10 cellular contexts compared by ENCODE assay signal in the genomic region with DNA sequence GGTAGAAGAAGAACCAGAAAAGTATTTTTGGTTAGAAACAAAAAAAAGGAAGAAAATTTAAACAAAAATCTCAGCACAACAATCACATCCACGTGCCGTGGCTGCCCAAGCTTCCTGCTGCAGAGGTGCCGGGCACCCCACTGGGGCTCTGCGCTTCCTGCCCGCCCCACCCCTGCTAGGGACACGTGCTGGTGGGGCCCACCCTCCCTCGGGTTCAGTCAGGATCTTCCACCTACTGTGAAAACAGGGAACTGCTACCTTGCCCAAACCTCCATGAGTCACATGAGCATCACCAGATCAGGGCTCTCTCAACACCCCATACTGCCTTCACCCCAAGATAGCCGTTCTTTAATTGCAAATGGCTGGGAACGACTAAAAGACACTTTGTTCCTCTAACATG. TPM values are rescaled to one million over a fixed set of nuclear protein-coding genes. Genes with fewer than 3 reads are reported as not detected.
DNase-seq lines count a peak whose midpoint lies in the region; ATAC-seq, FAIRE-seq and TF ChIP-seq lines count a peak whose summit lies in the region.
"Had no signal": no experiment of that assay in that cellular context is flagged by ENCODE, and none has a peak within 500 bp of the region (broad histone marks: within the 10 kb centered on the region; RNA-seq: fewer than 3 reads in every experiment).

No MANE protein-coding gene starts in this region.

- TF ChIP-seq CTCF in GM12873 (IDR thresholded peaks at IDR 0.05; ENCODE audit: insufficient read depth, low read depth, low read length, missing control alignments) (peak; percentile 25), K562 (IDR thresholded peaks at IDR 0.05 in 2 of 3, conservative IDR thresholded peaks at IDR 0.05 in 1 of 3; ENCODE audit: insufficient read depth in 2 of 3, low read depth in 1 of 3, low read length in 3 of 3) (0 out of 6 replicates have a peak, but pooled peaks of 1 of the 3 experiments have one; percentile 9), neural progenitor cell (IDR thresholded peaks at IDR 0.05) (no peak), BE2C (IDR thresholded peaks at IDR 0.05; ENCODE audit: low read depth, low read length) (no peak), omental fat pad (IDR thresholded peaks at IDR 0.05) (no peak)

- DNase-seq in T-helper 22 cell (ENCODE audit: low read depth) (peak; percentile 79), K562 (ENCODE audit: extremely low read depth in 1 of 4, low spot score in 3 of 4) (peak in 2 of 4 experiments; percentile 23 to 33), neural progenitor cell (ENCODE audit: low spot score) (no peak), BE2C (no peak), omental fat pad (ENCODE audit: low spot score) (no peak)
- DNase-seq in stimulated activated CD4-positive, alpha-beta T cell treated with anti-CD3 and anti-CD28 coated beads, TNF-alpha, amount 100 ng/mL, for 48 hours (ENCODE audit: low read depth in 3 of 3): peak in 2 of 3 donors; percentile 38 to 58
- DNase-seq: NCI-H524 treated with DMSO at 0.1 percent for 48 hours had no signal

- H3F3A ChIP-seq in neural progenitor cell (ENCODE audit: low read depth): no peaks in the 10 kb centered on the region

- CTCF ChIA-PET in K562 (lab: Yijun Ruan, JAX; ENCODE audit: low intra/inter-chr PET ratio): no interaction called here

- no peak overlapping the region for H3K4me3 Mint-ChIP-seq in neural progenitor cell

- in situ Hi-C loops in K562 (cut with MboI): no loop called here

- H3K9me3 Mint-ChIP-seq in neural progenitor cell: no peaks in the 10 kb centered on the region

- H3K4me1 ChIP-seq in K562 (replicated peaks in 1 of 2; ENCODE audit: control insufficient read depth in 2 of 2, insufficient read depth in 2 of 2, low read length in 2 of 2) (no peaks in the 10 kb centered on the region; a peak in 1 of 5 replicates), neural progenitor cell (no peaks in the 10 kb centered on the region), BE2C (no peaks in the 10 kb centered on the region)

- no peak for TF ChIP-seq RAD21 in K562 (CRISPR knock-in tag; conservative IDR thresholded peaks at IDR 0.05 in 1 of 2, IDR thresholded peaks at IDR 0.05 in 1 of 2)

- BruUV-seq in K562 (replicated peaks; lab: Mats Ljungman, UMichigan): no TSS peak

- H3K9ac ChIP-seq in K562 (ENCODE audit: insufficient read depth in 1 of 2, low read depth in 2 of 2, low read length in 2 of 2) (no peak overlapping the region), neural progenitor cell (no peak overlapping the region)

- TF ChIP-seq POLR2A in K562 (conservative IDR thresholded peaks at IDR 0.05): no peak

- TF ChIP-seq EP300 in K562 (IDR thresholded peaks at IDR 0.05; ENCODE audit: low read length): no peak

- WGBS in K562 (ENCODE audit: insufficient coverage, low coverage, missing lambda C conversion rate): 83% methylated on average over 5 of the region's 9 CpGs

- H3K4me1 Mint-ChIP-seq in neural progenitor cell: no peaks in the 10 kb centered on the region

- no peak for FAIRE-seq in K562 (lab: Jason Lieb, UNC)

- peaks cover 93% of the 10 kb centered on the region for H3K36me3 ChIP-seq in K562 (ENCODE audit: control insufficient read depth, insufficient read depth, low read length)
- H3K36me3 ChIP-seq in neural progenitor cell: peaks cover 7% of the 10 kb centered on the region
- H3K36me3 ChIP-seq in BE2C: peaks cover 88% of the 10 kb centered on the region

- no peak overlapping the region for H3K27ac Mint-ChIP-seq in neural progenitor cell

- H4K20me1 ChIP-seq in K562 (replicated peaks; ENCODE audit: control insufficient read depth, insufficient read depth, low read length): no peaks in the 10 kb centered on the region
- no peaks in the 10 kb centered on the region for H4K20me1 ChIP-seq in neural progenitor cell (ENCODE audit: low read depth)

- intact Hi-C loops in K562 (cut with micrococcal nuclease): no loop called here

- no peak for ATAC-seq in K562
- no peak for ATAC-seq in GM18519 (IDR thresholded peaks at IDR 0.05; ENCODE audit: low FRiP score, unreplicated experiment)
- ATAC-seq in omental fat pad (ENCODE audit: low FRiP score): no peak

- H3K27ac ChIP-seq in K562 (ENCODE audit: extremely low read depth, low read depth, low read length) (no peak overlapping the region), neural progenitor cell (no peak overlapping the region)
- H3K27ac ChIP-seq: neutrophil had no signal

- H3K27me3 ChIP-seq in K562 (ENCODE audit: control insufficient read depth in 2 of 2, insufficient read depth in 2 of 2, low read length in 2 of 2): no peaks in the 10 kb centered on the region
- no peaks in the 10 kb centered on the region for H3K27me3 ChIP-seq in neural progenitor cell
- H3K27me3 ChIP-seq in BE2C: no peaks in the 10 kb centered on the region
- H3K27me3 ChIP-seq: neutrophil had no signal

- no peaks in the 10 kb centered on the region for H3K79me2 ChIP-seq in K562 (ENCODE audit: control insufficient read depth, insufficient read depth, low read length)
- no peaks in the 10 kb centered on the region for H3K79me2 ChIP-seq in neural progenitor cell (ENCODE audit: low read depth)

- H3K27me3 Mint-ChIP-seq in neural progenitor cell (ENCODE audit: insufficient read depth, low read depth): peaks cover 2% of the 10 kb centered on the region

- H2AFZ ChIP-seq in K562 (ENCODE audit: low read depth, low read length) (no peak overlapping the region), neural progenitor cell (replicated peaks) (no peak overlapping the region)

- no peaks in the 10 kb centered on the region for H3K9me1 ChIP-seq in K562 (ENCODE audit: control insufficient read depth, insufficient read depth, low read length)

- H3K36me3 Mint-ChIP-seq in neural progenitor cell: peaks cover 21% of the 10 kb centered on the region

- H3K4me2 ChIP-seq in K562 (ENCODE audit: insufficient read depth, low read length) (no peak overlapping the region), neural progenitor cell (no peak overlapping the region)

- no peak overlapping the region for H3K4me3 ChIP-seq in K562
- H3K4me3 ChIP-seq in neural progenitor cell: no peak overlapping the region
- no peak overlapping the region for H3K4me3 ChIP-seq in BE2C (ENCODE audit: low read depth, low read length)

- POLR2A ChIA-PET in K562 (lab: Yijun Ruan, JAX): interaction anchor here (0.8 to 3.3 kb wide), 3 partner anchors 8 to 22 kb away, joined by 3 to 16 read pairs (median 4); no protein-coding TSS in a partner anchor

- H3K9me3 ChIP-seq in K562 (replicated peaks; ENCODE audit: control insufficient read depth, insufficient read depth, low read depth, low read length): no peaks in the 10 kb centered on the region
- H3K9me3 ChIP-seq in neural progenitor cell (ENCODE audit: low read depth): no peaks in the 10 kb centered on the region
- no peaks in the 10 kb centered on the region for H3K9me3 ChIP-seq in BE2C
- H3K9me3 ChIP-seq: neutrophil had no signal

TF ChIP-seq in K562, 482 proteins besides CTCF, POLR2A, EP300 and RAD21 (continues in another document):
- TF ChIP-seq, protein P1, sequence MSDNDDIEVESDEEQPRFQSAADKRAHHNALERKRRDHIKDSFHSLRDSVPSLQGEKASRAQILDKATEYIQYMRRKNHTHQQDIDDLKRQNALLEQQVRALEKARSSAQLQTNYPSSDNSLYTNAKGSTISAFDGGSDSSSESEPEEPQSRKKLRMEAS (CRISPR knock-in tag; IDR thresholded peaks at IDR 0.05): peak; percentile 49

RNA-seq across cellular contexts. Expression of a gene that starts 24.4 kb away (rescaled TPM):
- 59.2 and 70.8 TPM in 2 replicates for total RNA-seq in K562 (2011; cell fraction: chromatin; rRNA removed; ENCODE audit: low replicate concordance)
- 27.7 and 37.1 TPM in 2 replicates for total RNA-seq in K562 (2011; cell fraction: nucleolus; rRNA removed)
- total RNA-seq in K562 (2011; cell fraction: nucleoplasm; rRNA removed): 34.9 and 43.7 TPM in 2 replicates
- total RNA-seq in K562 (2014; rRNA removed) (15.0 and 15.1 TPM in 2 replicates), K562 (2014; rRNA removed; fragmentation: Illumina TruSeq; extraction: Trizol) (16.8 and 18.3 TPM in 2 replicates), K562 (2015; rRNA removed; fragmentation: Illumina TruSeq; extraction: Trizol) (19.6 and 21.2 TPM in 2 replicates), K562 (2021) (24.4 and 27.7 TPM in 2 replicates), neural progenitor cell (ENCODE audit: low replicate concordance) (14.8 and 16.0 TPM in 2 replicates), omental fat pad (100 to 1,000 TPM in 2 of 4 donors, 10 to 100 TPM in 2; 50.0 to 139 (median 83.7) TPM)
- polyA plus RNA-seq in K562 (2011; rRNA removed) (16.1 and 16.5 TPM in 2 replicates), K562 (2014; fragmentation: Illumina TruSeq; extraction: Trizol) (20.5 and 24.1 TPM in 2 replicates), K562 (2014; fragmentation: Nextera tagmentation; extraction: Ambion mirVana) (under 1 TPM; 0.52 to 0.70 TPM), K562 (2014; rRNA removed) (25.1 and 25.4 TPM in 2 replicates)
- 14.2 and 14.9 TPM in 2 replicates for polyA plus RNA-seq in K562 (2011; cell fraction: cytosol; rRNA removed)
- 71.2 and 83.3 TPM in 2 replicates for polyA plus RNA-seq in K562 (2011; cell fraction: nucleus; rRNA removed)
- 17.4 and 27.1 TPM in 2 replicates for polyA plus RNA-seq in K562 (2012)
- polyA minus RNA-seq in K562 (2011; rRNA and poly(A)+ RNA removed): 12.2 and 12.3 TPM in 2 replicates
- polyA minus RNA-seq in K562 (2011; cell fraction: cytosol; rRNA and poly(A)+ RNA removed): 6.5 and 8.0 TPM in 2 replicates
- polyA minus RNA-seq in K562 (2011; cell fraction: nucleus; rRNA and poly(A)+ RNA removed): 12.8 and 20.0 TPM in 2 replicates
- 51.1 TPM for polyA plus RNA-seq in BE2C (2012; ENCODE audit: insufficient read depth, insufficient read length, low read depth)

RNA-seq across cellular contexts. Expression of a gene that starts 34.2 kb away (rescaled TPM):
- total RNA-seq in K562 (2011; cell fraction: chromatin; rRNA removed; ENCODE audit: low replicate concordance): 148 and 235 TPM in 2 replicates
- 81.9 and 95.5 TPM in 2 replicates for total RNA-seq in K562 (2011; cell fraction: nucleolus; rRNA removed)
- 95.0 and 103 TPM in 2 replicates for total RNA-seq in K562 (2011; cell fraction: nucleoplasm; rRNA removed)
- total RNA-seq in K562 (2014; rRNA removed): 15.1 and 18.3 TPM in 2 replicates
- total RNA-seq in K562 (2014; rRNA removed; fragmentation: Illumina TruSeq; extraction: Trizol): 23.7 and 29.8 TPM in 2 replicates
- total RNA-seq in K562 (2015; rRNA removed; fragmentation: Illumina TruSeq; extraction: Trizol): 18.5 and 20.8 TPM in 2 replicates
- total RNA-seq in K562 (2021): 66.8 and 72.8 TPM in 2 replicates
- polyA plus RNA-seq in K562 (2011; rRNA removed): 22.5 and 34.0 TPM in 2 replicates
- 21.9 and 24.7 TPM in 2 replicates for polyA plus RNA-seq in K562 (2011; cell fraction: cytosol; rRNA removed)
- 99.8 and 123 TPM in 2 replicates for polyA plus RNA-seq in K562 (2011; cell fraction: nucleus; rRNA removed)
- 45.4 and 46.5 TPM in 2 replicates for polyA plus RNA-seq in K562 (2012)
- polyA plus RNA-seq in K562 (2014; fragmentation: Illumina TruSeq; extraction: Trizol): 45.9 and 47.4 TPM in 2 replicates
- 1 to 10 TPM; 6.4 to 8.5 TPM for polyA plus RNA-seq in K562 (2014; fragmentation: Nextera tagmentation; extraction: Ambion mirVana)
- 31.7 and 33.9 TPM in 2 replicates for polyA plus RNA-seq in K562 (2014; rRNA removed)
- 34.2 and 37.2 TPM in 2 replicates for polyA minus RNA-seq in K562 (2011; rRNA and poly(A)+ RNA removed)
- polyA minus RNA-seq in K562 (2011; cell fraction: cytosol; rRNA and poly(A)+ RNA removed): 21.8 and 26.1 TPM in 2 replicates
- polyA minus RNA-seq in K562 (2011; cell fraction: nucleus; rRNA and poly(A)+ RNA removed): 26.8 and 40.4 TPM in 2 replicates
- 16.6 and 20.4 TPM in 2 replicates for total RNA-seq in neural progenitor cell (ENCODE audit: low replicate concordance)
- 110 TPM for polyA plus RNA-seq in BE2C (2012; ENCODE audit: insufficient read depth, insufficient read length, low read depth)
- total RNA-seq in omental fat pad: 100 to 1,000 TPM in 2 of 4 donors, 10 to 100 TPM in 2; 32.5 to 162 (median 86.7) TPM

Comparison
In these comparisons a context has a peak if more than half of its experiments do, and no peak if none do; other contexts are left out.
1. DNase-seq: peak in T-helper 22 cell (single experiment) and stimulated activated CD4-positive, alpha-beta T cell treated with anti-CD3 and anti-CD28 coated beads, TNF-alpha, amount 100 ng/mL, for 48 hours (2 of 3); none in neural progenitor cell (single experiment), BE2C (single experiment) and omental fat pad (single experiment).